In the genomic region with DNA sequence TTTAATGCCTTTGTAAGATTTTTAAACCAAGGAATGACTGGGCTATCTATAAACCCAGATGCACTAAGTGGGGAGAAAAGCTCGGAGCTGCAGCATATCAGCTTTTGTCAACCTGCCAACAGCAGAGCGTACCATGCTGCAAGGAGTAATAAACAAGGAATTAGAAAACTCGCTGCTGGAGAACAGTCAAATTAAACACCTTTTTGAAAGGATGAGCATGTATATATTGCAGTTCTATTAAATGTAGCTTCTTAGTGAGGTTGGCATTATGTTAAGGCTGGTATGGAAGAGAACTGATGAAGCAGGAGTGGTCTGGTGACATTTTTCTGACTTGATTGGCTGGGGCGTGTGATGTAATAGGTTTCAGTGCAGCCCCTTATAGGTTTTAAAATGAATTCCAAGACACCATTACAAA, we compare ENCODE assay signal across 9 cellular contexts.
DNase-seq lines count a peak whose midpoint lies in the region; ATAC-seq, FAIRE-seq and TF ChIP-seq lines count a peak whose summit lies in the region.
"Had no signal": no experiment of that assay in that cellular context is flagged by ENCODE, and none has a peak within 500 bp of the region (broad histone marks: within the 10 kb centered on the region; RNA-seq: fewer than 3 reads in every experiment).

No MANE protein-coding gene starts in this region.

- H4K20me1 ChIP-seq in GM23338 (replicated peaks; ENCODE audit: insufficient read depth), result no peaks in the 10 kb centered on the region
- H4K20me1 ChIP-seq in keratinocyte (ENCODE audit: control insufficient read depth, extremely low read depth, insufficient read depth, low read length), result no peaks in the 10 kb centered on the region

- H3K27me3 Mint-ChIP-seq in GM23338 (ENCODE audit: insufficient read depth, low read depth, poor library complexity), result peaks cover 1% of the 10 kb centered on the region
- peaks cover 4% of the 10 kb centered on the region for H3K27me3 Mint-ChIP-seq in brain
- no peaks in the 10 kb centered on the region for H3K27me3 Mint-ChIP-seq in stimulated activated naive CD8-positive, alpha-beta T cell treated with anti-CD3 and anti-CD28 coated beads, Interleukin-15, amount 100 ng/mL, for 72 hours

- H3K4me2 ChIP-seq in GM23338 (0 out of 2 replicates have a peak overlapping the region, but pooled peaks have one; percentile 90), keratinocyte (ENCODE audit: control insufficient read depth, extremely low read depth, insufficient read depth, low read depth, low read length) (no peak overlapping the region)

- H3K36me3 Mint-ChIP-seq in GM23338 (ENCODE audit: low read depth) (peaks cover 23% of the 10 kb centered on the region), brain (peaks cover 26% of the 10 kb centered on the region)

- H2AFZ ChIP-seq in GM23338 (no peak overlapping the region), keratinocyte (ENCODE audit: control insufficient read depth, low read length) (no peak overlapping the region)

- no peaks in the 10 kb centered on the region for H3K9me3 Mint-ChIP-seq in GM23338
- H3K9me3 Mint-ChIP-seq in brain, result no peaks in the 10 kb centered on the region
- H3K9me3 Mint-ChIP-seq in stimulated activated naive CD8-positive, alpha-beta T cell treated with anti-CD3 and anti-CD28 coated beads, Interleukin-15, amount 100 ng/mL, for 72 hours, result no peaks in the 10 kb centered on the region

- H3F3A ChIP-seq in GM23338 (replicated peaks; ENCODE audit: low read depth), result no peaks in the 10 kb centered on the region

- H3K9me2 ChIP-seq in GM23338 (ENCODE audit: insufficient read depth), result no peaks in the 10 kb centered on the region

- no peaks in the 10 kb centered on the region for H3K9me3 ChIP-seq in keratinocyte (ENCODE audit: control insufficient read depth, low read depth, low read length)
- no peaks in the 10 kb centered on the region for H3K9me3 ChIP-seq in small intestine (ENCODE audit: control insufficient read depth, low read depth)

- ATAC-seq in GM23338, result no peak
- no peak for ATAC-seq in stimulated activated naive CD8-positive, alpha-beta T cell treated with anti-CD3 and anti-CD28 coated beads, Interleukin-15, amount 100 ng/mL, for 72 hours
- ATAC-seq in HG03432 (IDR thresholded peaks at IDR 0.05; ENCODE audit: unreplicated experiment), result no peak

- no peaks in the 10 kb centered on the region for H3K27me3 ChIP-seq in GM23338 (ENCODE audit: insufficient read depth)
- no peaks in the 10 kb centered on the region for H3K27me3 ChIP-seq in keratinocyte (ENCODE audit: control insufficient read depth, extremely low read depth, insufficient read depth, low read length)
- no peaks in the 10 kb centered on the region for H3K27me3 ChIP-seq in small intestine (ENCODE audit: control insufficient read depth in 2 of 2, insufficient read depth in 2 of 2, low read length in 2 of 2)

- peak; percentile 9 for FAIRE-seq in keratinocyte (lab: Jason Lieb, UNC)
- FAIRE-seq in small intestine (lab: Jason Lieb, UNC), result no peak

- WGBS in small intestine, 3 donors, result 29 to 46% (median 34%) methylated on average over 4 of the region's 4 CpGs

- dilution Hi-C loops in keratinocyte (cut with MboI; ENCODE audit: extremely low pct_ligation_motif_present, low sequenced_read_pairs), result no loop called here

- peaks cover 56% of the 10 kb centered on the region for H3K4me1 Mint-ChIP-seq in GM23338
- H3K4me1 Mint-ChIP-seq in brain, result peaks cover 68% of the 10 kb centered on the region
- H3K4me1 Mint-ChIP-seq in stimulated activated naive CD8-positive, alpha-beta T cell treated with anti-CD3 and anti-CD28 coated beads, Interleukin-15, amount 100 ng/mL, for 72 hours, result peaks cover 72% of the 10 kb centered on the region

- DNase-seq in GM23338 (ENCODE audit: low spot score) (no peak), keratinocyte (ENCODE audit: low read depth, low spot score) (no peak), small intestine (peak; percentile 59), activated gamma-delta T cell treated with Interleukin-2 at 50 U/mL for 16 hours (no peak)
- no peak for DNase-seq in stimulated activated naive CD8-positive, alpha-beta T cell treated with anti-CD3 and anti-CD28 coated beads, Interleukin-15, amount 100 ng/mL, for 72 hours
- no peak for DNase-seq in activated CD4-positive, alpha-beta T cell treated with anti-CD3 and anti-CD28 coated beads, Interleukin-2, amount 50 U/mL, for 48 hours
- DNase-seq: effector memory CD4-positive, alpha-beta T cell had no signal

- H3K27ac Mint-ChIP-seq in GM23338 (peak overlapping the region; percentile 12; the same call in 1 of the 2 replicates), brain (peak overlapping the region; percentile 54 to 99 (median 85))
- no peak overlapping the region for H3K27ac Mint-ChIP-seq in stimulated activated naive CD8-positive, alpha-beta T cell treated with anti-CD3 and anti-CD28 coated beads, Interleukin-15, amount 100 ng/mL, for 72 hours

- H3K9me1 ChIP-seq in keratinocyte (ENCODE audit: control insufficient read depth, extremely low read depth, insufficient read depth, low read length), result peaks cover 2% of the 10 kb centered on the region

- H3K4me3 ChIP-seq in GM23338, result no peak overlapping the region
- no peak overlapping the region for H3K4me3 ChIP-seq in keratinocyte (ENCODE audit: control insufficient read depth in 2 of 3, extremely low read depth in 1 of 3, insufficient read depth in 2 of 3, low read depth in 1 of 3, low read length in 3 of 3)
- peak overlapping the region in 1 of 2 donors; percentile 6 for H3K4me3 ChIP-seq in small intestine (ENCODE audit: low read depth in 1 of 2, low read length in 2 of 2)

- H3K36me3 ChIP-seq in GM23338 (ENCODE audit: insufficient read depth) (peaks cover 4% of the 10 kb centered on the region; the same call in 1 of the 2 replicates), keratinocyte (ENCODE audit: control insufficient read depth in 2 of 2, extremely low read depth in 1 of 2, insufficient read depth in 2 of 2, low read length in 2 of 2) (peaks cover 6 to 9% of the 10 kb centered on the region in 2 experiments), small intestine (ENCODE audit: control insufficient read depth in 2 of 2, insufficient read depth in 2 of 2, low read length in 2 of 2) (peaks cover 0 to 8% of the 10 kb centered on the region in 2 donors)

- peaks cover 45% of the 10 kb centered on the region for H3K4me1 ChIP-seq in GM23338 (ENCODE audit: insufficient read depth)
- H3K4me1 ChIP-seq in keratinocyte (ENCODE audit: control insufficient read depth, extremely low read depth, insufficient read depth, low read length), result peaks cover 23% of the 10 kb centered on the region
- peaks cover 2 to 23% of the 10 kb centered on the region in 2 donors for H3K4me1 ChIP-seq in small intestine (ENCODE audit: control insufficient read depth in 2 of 2, insufficient read depth in 1 of 2, low read depth in 1 of 2, low read length in 1 of 2)

- H3K79me2 ChIP-seq in GM23338 (replicated peaks; ENCODE audit: insufficient read depth) (no peaks in the 10 kb centered on the region), keratinocyte (ENCODE audit: control insufficient read depth, insufficient read depth, low read length) (no peaks in the 10 kb centered on the region)

- no peak overlapping the region for H3K27ac ChIP-seq in GM23338 (ENCODE audit: low read depth)
- no peak overlapping the region for H3K27ac ChIP-seq in keratinocyte (ENCODE audit: control insufficient read depth, insufficient read depth, low read length)
- no peak overlapping the region for H3K27ac ChIP-seq in small intestine (ENCODE audit: low read depth in 1 of 2, low read length in 1 of 2)

- H3K9ac ChIP-seq in keratinocyte (ENCODE audit: control insufficient read depth, extremely low read depth, insufficient read depth, low read length), result no peak overlapping the region

- H3K4me3 Mint-ChIP-seq in GM23338 (peak overlapping the region; percentile 86), brain (peak overlapping the region; percentile 81 to 91 (median 89))
- H3K4me3 Mint-ChIP-seq in stimulated activated naive CD8-positive, alpha-beta T cell treated with anti-CD3 and anti-CD28 coated beads, Interleukin-15, amount 100 ng/mL, for 72 hours, result no peak overlapping the region

- no peak for TF ChIP-seq CTCF in GM23338 (conservative IDR thresholded peaks at IDR 0.05; ENCODE audit: low read depth in 2 of 2)
- no peak for TF ChIP-seq CTCF in brain (conservative IDR thresholded peaks at IDR 0.05)
- no peak for TF ChIP-seq CTCF in keratinocyte (optimal IDR thresholded peaks at IDR 0.05 in 1 of 3, IDR thresholded peaks at IDR 0.05 in 1 of 3, conservative IDR thresholded peaks at IDR 0.05 in 1 of 3; ENCODE audit: extremely low read depth in 1 of 3, insufficient read depth in 2 of 3, low read length in 3 of 3)

TF ChIP-seq in GM23338, 12 proteins besides CTCF, POLR2A, EP300 and RAD21 (continues in another document):
- no peak for TF ChIP-seq EZH2 (IDR thresholded peaks at IDR 0.05; ENCODE audit: low read depth, unreplicated experiment)
- no peak for TF ChIP-seq STAT1 (IDR thresholded peaks at IDR 0.05; ENCODE audit: unreplicated experiment)
- TF ChIP-seq JUNB (IDR thresholded peaks at IDR 0.05; ENCODE audit: unreplicated experiment), result no peak
- no peak for TF ChIP-seq EZH2phosphoT487 (IDR thresholded peaks at IDR 0.05; ENCODE audit: unreplicated experiment)
- TF ChIP-seq, protein P1, sequence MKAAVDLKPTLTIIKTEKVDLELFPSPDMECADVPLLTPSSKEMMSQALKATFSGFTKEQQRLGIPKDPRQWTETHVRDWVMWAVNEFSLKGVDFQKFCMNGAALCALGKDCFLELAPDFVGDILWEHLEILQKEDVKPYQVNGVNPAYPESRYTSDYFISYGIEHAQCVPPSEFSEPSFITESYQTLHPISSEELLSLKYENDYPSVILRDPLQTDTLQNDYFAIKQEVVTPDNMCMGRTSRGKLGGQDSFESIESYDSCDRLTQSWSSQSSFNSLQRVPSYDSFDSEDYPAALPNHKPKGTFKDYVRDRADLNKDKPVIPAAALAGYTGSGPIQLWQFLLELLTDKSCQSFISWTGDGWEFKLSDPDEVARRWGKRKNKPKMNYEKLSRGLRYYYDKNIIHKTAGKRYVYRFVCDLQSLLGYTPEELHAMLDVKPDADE (IDR thresholded peaks at IDR 0.05), result no peak
- no peak for TF ChIP-seq ZNF114 (CRISPR knock-in tag; IDR thresholded peaks at IDR 0.05)
- TF ChIP-seq ZNF331 (CRISPR knock-in tag; IDR thresholded peaks at IDR 0.05; ENCODE audit: low read depth), result no peak

Comparison
In these comparisons a context has a peak if more than half of its experiments do, and no peak if none do; other contexts are left out.
1. H3K27ac Mint-ChIP-seq: peak in GM23338 (single experiment) and brain (5 of 5); none in stimulated activated naive CD8-positive, alpha-beta T cell treated with anti-CD3 and anti-CD28 coated beads, Interleukin-15, amount 100 ng/mL, for 72 hours (0 of 2).
2. H3K4me3 Mint-ChIP-seq: peak in GM23338 (single experiment) and brain (5 of 5); none in stimulated activated naive CD8-positive, alpha-beta T cell treated with anti-CD3 and anti-CD28 coated beads, Interleukin-15, amount 100 ng/mL, for 72 hours (0 of 2).